ENCODE assay signal across 8 cellular contexts in the genomic region with DNA sequence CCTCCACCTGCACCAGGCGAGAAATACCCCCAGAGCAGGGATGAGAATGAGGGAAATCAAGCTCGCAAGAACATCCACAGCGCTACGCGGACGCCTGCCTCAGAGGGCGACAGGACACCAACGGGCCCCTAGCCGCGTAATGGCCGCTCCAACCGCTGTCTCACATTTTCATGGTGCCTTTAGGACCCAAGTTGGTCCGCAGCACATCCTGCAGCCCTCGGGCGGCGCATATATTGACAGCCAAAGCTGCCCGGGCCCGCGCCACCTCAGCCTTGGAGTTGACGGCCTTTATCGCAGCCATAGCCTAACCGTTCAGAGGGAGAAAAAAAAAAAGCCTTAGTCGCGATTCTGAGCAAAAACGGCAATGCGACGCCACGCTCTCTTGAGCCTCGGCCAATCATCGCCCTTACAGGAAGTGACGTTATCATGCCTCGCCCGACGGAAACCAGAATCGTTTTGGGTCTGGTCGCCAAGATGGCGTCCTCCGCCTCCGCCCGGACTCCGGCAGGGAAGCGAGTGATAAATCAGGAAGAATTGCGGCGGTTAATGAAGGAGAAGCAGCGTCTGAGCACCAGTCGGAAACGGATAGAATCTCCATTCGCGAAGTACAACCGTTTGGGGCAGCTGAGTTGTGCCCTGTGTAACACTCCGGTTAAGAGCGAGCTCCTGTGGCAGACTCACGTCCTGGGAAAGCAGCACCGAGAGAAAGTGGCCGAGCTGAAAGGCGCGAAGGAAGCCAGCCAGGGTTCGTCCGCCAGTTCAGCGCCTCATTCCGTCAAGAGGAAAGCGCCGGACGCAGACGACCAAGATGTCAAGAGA. TPM values are rescaled to one million over a fixed set of nuclear protein-coding genes. Genes with fewer than 3 reads are reported as not detected.
A peak's percentile ranks its signal among the peaks of the same experiment; 100 is the strongest.
DNase-seq lines count a peak whose midpoint lies in the region; TF ChIP-seq lines count a peak whose summit lies in the region.

A gene with protein sequence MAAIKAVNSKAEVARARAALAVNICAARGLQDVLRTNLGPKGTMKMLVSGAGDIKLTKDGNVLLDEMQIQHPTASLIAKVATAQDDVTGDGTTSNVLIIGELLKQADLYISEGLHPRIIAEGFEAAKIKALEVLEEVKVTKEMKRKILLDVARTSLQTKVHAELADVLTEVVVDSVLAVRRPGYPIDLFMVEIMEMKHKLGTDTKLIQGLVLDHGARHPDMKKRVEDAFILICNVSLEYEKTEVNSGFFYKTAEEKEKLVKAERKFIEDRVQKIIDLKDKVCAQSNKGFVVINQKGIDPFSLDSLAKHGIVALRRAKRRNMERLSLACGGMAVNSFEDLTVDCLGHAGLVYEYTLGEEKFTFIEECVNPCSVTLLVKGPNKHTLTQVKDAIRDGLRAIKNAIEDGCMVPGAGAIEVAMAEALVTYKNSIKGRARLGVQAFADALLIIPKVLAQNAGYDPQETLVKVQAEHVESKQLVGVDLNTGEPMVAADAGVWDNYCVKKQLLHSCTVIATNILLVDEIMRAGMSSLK (minus strand): TSS at position 368 of the 819 bp plus-strand sequence. CDS start 67 bp downstream, at position 301.
A gene with protein sequence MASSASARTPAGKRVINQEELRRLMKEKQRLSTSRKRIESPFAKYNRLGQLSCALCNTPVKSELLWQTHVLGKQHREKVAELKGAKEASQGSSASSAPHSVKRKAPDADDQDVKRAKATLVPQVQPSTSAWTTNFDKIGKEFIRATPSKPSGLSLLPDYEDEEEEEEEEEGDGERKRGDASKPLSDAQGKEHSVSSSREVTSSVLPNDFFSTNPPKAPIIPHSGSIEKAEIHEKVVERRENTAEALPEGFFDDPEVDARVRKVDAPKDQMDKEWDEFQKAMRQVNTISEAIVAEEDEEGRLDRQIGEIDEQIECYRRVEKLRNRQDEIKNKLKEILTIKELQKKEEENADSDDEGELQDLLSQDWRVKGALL (plus strand): TSS at position 448 of the 819 bp plus-strand sequence. CDS start 27 bp downstream, at position 475.

- no peak for TF ChIP-seq CTCF in HFF-Myc (IDR thresholded peaks at IDR 0.05; ENCODE audit: low read depth, low read length, missing control alignments)

- peak within 1 kb of the TSS; percentile 99 for H3K4me3 ChIP-seq in HFF-Myc (replicated peaks; ENCODE audit: low read depth, low read length)

- DNase-seq in GM04503 (ENCODE audit: low read depth) (peak; percentile 78), HFF-Myc (ENCODE audit: extremely low read depth, low read depth) (peak; percentile 80), NAMALWA (ENCODE audit: low spot score) (peak; percentile 97), SK-MEL-5 (ENCODE audit: low read depth, low spot score) (peak; percentile 95), globus pallidus (ENCODE audit: low spot score) (peak; percentile 92), non-pigmented ciliary epithelial cell (ENCODE audit: low read depth) (peak; percentile 78), superior temporal gyrus (ENCODE audit: extremely low spot score) (peak; percentile 99)
- peak; percentile 89 for DNase-seq in activated naive CD4-positive, alpha-beta T cell treated with anti-CD3 and anti-CD28 coated beads, Interleukin-2, amount 50 U/mL, for 16 hours

- in situ Hi-C loops in SK-MEL-5 (cut with HindIII; ENCODE audit: low pct_unique_long_range_greater_than_20kb, low sequenced_read_pairs): no loop called here

RNA-seq across cellular contexts. Expression of the first gene that starts in this region (rescaled TPM):
- 0.96 and 1.4 TPM in 2 replicates for total RNA-seq in SK-MEL-5 (2014; rRNA removed; shearing (Covaris generic))
- polyA plus RNA-seq in SK-MEL-5 (2015; cell fraction: cytosol; rRNA removed): 0.85 and 1.1 TPM in 2 replicates
- polyA plus RNA-seq in SK-MEL-5 (2015; cell fraction: nucleus; rRNA removed): 1.6 and 2.5 TPM in 2 replicates

RNA-seq across cellular contexts. Expression of the second gene that starts in this region (rescaled TPM):
- total RNA-seq in SK-MEL-5 (2014; rRNA removed; shearing (Covaris generic)): 11.4 and 13.2 TPM in 2 replicates
- polyA plus RNA-seq in SK-MEL-5 (2015; cell fraction: cytosol; rRNA removed): 10.9 TPM in 2 replicates
- polyA plus RNA-seq in SK-MEL-5 (2015; cell fraction: nucleus; rRNA removed): 28.9 and 32.3 TPM in 2 replicates

Comparison
In these comparisons a context has a peak if more than half of its experiments do, and no peak if none do; other contexts are left out.
1. Peak in every context shown above with its lines: DNase-seq and H3K4me3 ChIP-seq.